In the genomic region with DNA sequence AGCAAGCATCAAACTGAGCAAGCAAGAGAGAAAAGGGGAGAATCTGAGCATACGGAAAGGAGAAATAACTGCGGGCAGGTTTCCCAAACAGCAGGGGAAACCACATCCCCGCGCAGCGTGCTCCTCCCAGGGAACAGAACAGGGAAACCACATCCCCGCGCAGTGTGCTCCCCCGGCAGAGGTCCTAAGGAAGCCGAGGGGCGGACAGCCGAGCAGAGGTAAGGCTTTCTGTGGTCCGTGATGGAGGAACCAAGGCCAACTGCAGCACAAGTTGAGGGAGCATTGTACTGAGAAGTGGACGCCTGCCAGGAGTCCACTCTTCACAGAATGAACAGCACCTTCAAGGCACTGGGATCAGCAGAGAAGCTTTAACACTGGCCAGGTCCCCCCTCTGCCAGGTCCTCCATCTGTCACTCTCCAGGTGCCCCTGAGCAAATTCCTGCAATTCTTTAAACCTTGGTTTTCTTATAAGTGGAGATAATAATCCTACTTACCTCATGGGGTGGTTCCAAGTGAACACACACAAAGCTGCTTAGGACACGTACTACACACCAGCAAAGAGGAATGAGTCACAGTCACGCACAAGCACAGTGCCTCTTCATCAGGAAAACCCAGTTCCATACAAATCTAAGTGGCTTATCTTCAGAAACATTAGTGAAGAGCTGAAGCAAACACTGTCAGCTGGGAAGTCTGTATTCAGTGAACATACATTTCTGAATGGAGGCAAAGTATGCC, we compare ENCODE assay signal across 1 cellular context.
TF ChIP-seq lines count a peak whose summit lies in the region.

No MANE protein-coding gene starts in this region.

TF ChIP-seq in GM23338, 12 proteins besides CTCF, POLR2A, EP300 and RAD21 (continued from another document):
- TF ChIP-seq, protein P1, sequence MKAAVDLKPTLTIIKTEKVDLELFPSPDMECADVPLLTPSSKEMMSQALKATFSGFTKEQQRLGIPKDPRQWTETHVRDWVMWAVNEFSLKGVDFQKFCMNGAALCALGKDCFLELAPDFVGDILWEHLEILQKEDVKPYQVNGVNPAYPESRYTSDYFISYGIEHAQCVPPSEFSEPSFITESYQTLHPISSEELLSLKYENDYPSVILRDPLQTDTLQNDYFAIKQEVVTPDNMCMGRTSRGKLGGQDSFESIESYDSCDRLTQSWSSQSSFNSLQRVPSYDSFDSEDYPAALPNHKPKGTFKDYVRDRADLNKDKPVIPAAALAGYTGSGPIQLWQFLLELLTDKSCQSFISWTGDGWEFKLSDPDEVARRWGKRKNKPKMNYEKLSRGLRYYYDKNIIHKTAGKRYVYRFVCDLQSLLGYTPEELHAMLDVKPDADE (IDR thresholded peaks at IDR 0.05) = no peak
- TF ChIP-seq ZNF331 (CRISPR knock-in tag; IDR thresholded peaks at IDR 0.05; ENCODE audit: low read depth) (no peak), EZH2phosphoT487 (IDR thresholded peaks at IDR 0.05; ENCODE audit: unreplicated experiment) (no peak), NANOG (IDR thresholded peaks at IDR 0.05; ENCODE audit: borderline replicate concordance) (no peak), ZNF114 (CRISPR knock-in tag; IDR thresholded peaks at IDR 0.05) (no peak), ZNF462 (CRISPR knock-in tag; IDR thresholded peaks at IDR 0.05) (no peak), EZH2 (IDR thresholded peaks at IDR 0.05; ENCODE audit: low read depth, unreplicated experiment) (no peak), REST (IDR thresholded peaks at IDR 0.05; ENCODE audit: unreplicated experiment) (no peak), POLR2AphosphoS5 (IDR thresholded peaks at IDR 0.05; ENCODE audit: low read depth) (no peak), JUNB (IDR thresholded peaks at IDR 0.05; ENCODE audit: unreplicated experiment) (no peak), STAT1 (IDR thresholded peaks at IDR 0.05; ENCODE audit: unreplicated experiment) (no peak)
